In genomic region chr17:41688641-41689496, GRCh38 we compare ENCODE assay signal across 8 cellular contexts. TPM values are rescaled to one million over a fixed set of nuclear protein-coding genes. Genes with fewer than 3 reads are reported as not detected.
A peak's percentile ranks its signal among the peaks of the same experiment; 100 is the strongest.
DNase-seq lines count a peak whose midpoint lies in the region; ATAC-seq and TF ChIP-seq lines count a peak whose summit lies in the region.

Gene EIF1 (plus strand): TSS chr17:41688885. CDS start chr17:41689039, 154 bp downstream.

- H3K9me3 ChIP-seq in heart left ventricle, result no peaks in the 10 kb centered on the region
- no peaks in the 10 kb centered on the region for H3K9me3 ChIP-seq in upper lobe of left lung

- H3K36me3 ChIP-seq in heart left ventricle, result peaks cover 0 to 46% (median 45%) of the 10 kb centered on the region in 9 donors
- H3K36me3 ChIP-seq in upper lobe of left lung, result peaks cover 35 to 45% (median 44%) of the 10 kb centered on the region in 4 donors

- peak; percentile 91 to 100 for TF ChIP-seq POLR2A in heart left ventricle (IDR thresholded peaks at IDR 0.05)
- peak; percentile 98 to 100 (median 100) for TF ChIP-seq POLR2A in upper lobe of left lung (IDR thresholded peaks at IDR 0.05)

- WGBS in heart left ventricle, 4 donors, result 0% methylated on average over 23 to 81 of the region's 81 CpGs
- 0% methylated on average over 22 to 74 of the region's 81 CpGs for WGBS in upper lobe of left lung, 2 donors

- intact Hi-C loops in T-helper 1 cell treated with Interleukin-12 subunit alpha and Interleukin-12 subunit beta and Interleukin-4 antibody, amounts not matched to agents 30 ng/mL and 1 ng/mL, for 36 hours (cut with micrococcal nuclease), result loop anchor here (1.0 to 5.0 kb wide), 6 partner anchors 10 to 1367 kb away; partner anchors contain the start of genes ACLY, KLHL11 and STAT3
- intact Hi-C loops in heart left ventricle (cut with DNase I) (no loop called here), posterior cingulate gyrus (cut with DNase I) (no loop called here)

- peak in 3 of 4 donors; percentile 40 to 95 (median 90) for TF ChIP-seq EP300 in upper lobe of left lung (IDR thresholded peaks at IDR 0.05)

- in situ Hi-C loops in GM13976 (cut with MboI; ENCODE audit: low sequenced_read_pairs, unreplicated experiment), result no loop called here

- ATAC-seq in HG02870 (IDR thresholded peaks at IDR 0.05; ENCODE audit: unreplicated experiment) (peak; percentile 63), heart left ventricle (peak; percentile 89 to 91 (median 90)), upper lobe of left lung (ENCODE audit: low FRiP score in 2 of 2) (peak; percentile 95 to 97)

- TF ChIP-seq CTCF in GM13976 (IDR thresholded peaks at IDR 0.05; ENCODE audit: borderline replicate concordance, control extremely low read depth, extremely low read depth, insufficient read depth, missing control alignments), result no peak
- TF ChIP-seq CTCF in heart left ventricle (IDR thresholded peaks at IDR 0.05), result no peak
- no peak for TF ChIP-seq CTCF in upper lobe of left lung (IDR thresholded peaks at IDR 0.05)

- H3K4me3 ChIP-seq in heart left ventricle (peak within 1 kb of the TSS; percentile 56 to 99 (median 87)), upper lobe of left lung (peak within 1 kb of the TSS; percentile 60 to 90 (median 74))

- DNase-seq in GM13976 (ENCODE audit: low spot score) (peak; percentile 97), NCI-H146 treated with DMSO at 0.1 percent for 48 hours (lab: John Stamatoyannopoulos, UW; ENCODE audit: unreplicated experiment) (peak; percentile 98), amniotic epithelial cell (ENCODE audit: low read depth) (peak; percentile 99), heart left ventricle (peak; percentile 100), posterior cingulate gyrus (peak; percentile 100), upper lobe of left lung (peak; percentile 98 to 99)

- H3K27ac ChIP-seq in heart left ventricle (peak within 1 kb of the TSS; percentile 99 to 100 (median 100)), upper lobe of left lung (peak within 1 kb of the TSS; percentile 100)

- H3K27me3 ChIP-seq in heart left ventricle (no peaks in the 10 kb centered on the region), upper lobe of left lung (no peaks in the 10 kb centered on the region)

- peaks cover 11 to 38% (median 32%) of the 10 kb centered on the region in 12 donors for H3K4me1 ChIP-seq in heart left ventricle
- peaks cover 30 to 38% (median 33%) of the 10 kb centered on the region in 4 donors for H3K4me1 ChIP-seq in upper lobe of left lung

RNA-seq across cellular contexts. Expression of gene EIF1, which starts in this region (rescaled TPM):
- total RNA-seq in T-helper 1 cell treated with Interleukin-12 subunit alpha and Interleukin-12 subunit beta and Interleukin-4 antibody, amounts not matched to agents 30 ng/mL and 1 ng/mL, for 36 hours, result 833 and 842 TPM in 2 replicates
- total RNA-seq in heart left ventricle (1,000 to 10,000 TPM in 6 of 9 donors, 100 to 1,000 TPM in 3; 402 to 1,338 (median 1,177) TPM), upper lobe of left lung (100 to 1,000 TPM; 109 to 998 (median 405) TPM)
- 1,000 to 10,000 TPM in 1 of 2 donors, 100 to 1,000 TPM in 1; 911 to 1,001 TPM for polyA plus RNA-seq in heart left ventricle

Comparison
In these comparisons a context has a peak if more than half of its experiments do, and no peak if none do; other contexts are left out.
1. Peak in every context shown above with its lines: DNase-seq, ATAC-seq, H3K4me3 ChIP-seq and H3K27ac ChIP-seq.